Comparison of ENCODE assay signal across 22 cellular contexts in the genomic region with DNA sequence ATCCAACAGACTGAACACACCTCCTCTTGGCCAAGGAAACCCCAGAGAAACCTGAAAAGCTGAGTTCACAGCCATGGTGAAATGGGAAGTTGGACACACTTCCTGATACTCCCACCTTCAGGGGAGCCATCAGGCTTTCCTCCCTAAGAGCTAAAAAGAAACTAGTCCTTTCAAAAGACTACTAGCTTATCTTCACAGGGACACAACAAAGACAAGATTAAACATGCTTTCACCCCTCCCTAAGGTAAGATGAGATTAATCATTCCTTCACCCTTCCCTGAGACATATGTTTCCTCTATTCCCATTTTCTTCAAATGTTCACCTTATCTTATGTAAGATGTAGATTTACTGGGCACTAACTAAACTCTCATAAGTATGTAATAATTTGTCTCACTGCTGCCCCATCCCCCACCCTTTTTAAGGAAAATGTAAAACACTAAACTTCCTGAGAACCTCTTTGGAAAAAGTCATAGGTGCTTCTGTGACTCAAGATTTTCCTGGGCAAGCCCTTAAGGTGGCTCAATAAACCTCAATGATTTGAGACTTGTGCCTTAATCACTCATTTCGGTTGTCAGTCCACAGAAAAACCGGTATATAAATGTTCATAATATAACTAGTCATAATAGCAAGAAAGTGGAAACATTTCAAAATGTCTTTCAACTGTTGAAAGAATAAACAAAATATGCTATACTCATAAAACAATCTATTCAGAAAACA. TPM values are rescaled to one million over a fixed set of nuclear protein-coding genes. Genes with fewer than 3 reads are reported as not detected.
DNase-seq lines count a peak whose midpoint lies in the region; ATAC-seq, FAIRE-seq and TF ChIP-seq lines count a peak whose summit lies in the region.
"Had no signal": no experiment of that assay in that cellular context is flagged by ENCODE, and none has a peak within 500 bp of the region (broad histone marks: within the 10 kb centered on the region; RNA-seq: fewer than 3 reads in every experiment).

No MANE protein-coding gene starts in this region.

- H2BK15ac ChIP-seq in H1 (ENCODE audit: low read length) = no peak overlapping the region

- H4K20me1 ChIP-seq in OCI-LY3 (ENCODE audit: insufficient read depth, low read length) = no peaks in the 10 kb centered on the region
- H4K20me1 ChIP-seq in H1 (replicated peaks in 1 of 2; ENCODE audit: control insufficient read depth in 1 of 2, insufficient read depth in 2 of 2, low read length in 2 of 2) = no peaks in the 10 kb centered on the region

- no peak overlapping the region for H2BK20ac ChIP-seq in H1 (ENCODE audit: low read length)

- no peak overlapping the region for H3K23ac ChIP-seq in H1 (ENCODE audit: insufficient read length)

- H4K5ac ChIP-seq in H1 (ENCODE audit: insufficient read length, low read depth, low read length) = no peak overlapping the region

- no peak for TF ChIP-seq POLR2A in H1 (IDR thresholded peaks at IDR 0.05; ENCODE audit: control extremely low read depth in 1 of 2, low read depth in 2 of 2, low read length in 2 of 2)

- H3K4ac ChIP-seq in H1 (replicated peaks; ENCODE audit: insufficient read length, low read depth, low read length) = no peak overlapping the region

- H3K14ac ChIP-seq in H1 (ENCODE audit: insufficient read length) = no peak overlapping the region

- H3K4me1 ChIP-seq in OCI-LY3 (ENCODE audit: low read length) (peaks cover 12% of the 10 kb centered on the region), H1 (replicated peaks in 1 of 4; ENCODE audit: control insufficient read depth in 3 of 4, insufficient read depth in 4 of 4, low read length in 3 of 4) (peaks cover 0 to 20% (median 9%) of the 10 kb centered on the region in 4 experiments; a peak in 5 of 7 replicates)

- FAIRE-seq in H1 (lab: Jason Lieb, UNC) = no peak
- FAIRE-seq: HTR-8/SVneo, RCC 7860 had no signal

- TF ChIP-seq RAD21 in H1 (IDR thresholded peaks at IDR 0.05 in 1 of 2, conservative IDR thresholded peaks at IDR 0.05 in 1 of 2; ENCODE audit: low read depth in 2 of 2, low read length in 2 of 2) = no peak

- TF ChIP-seq CTCF in OCI-LY3 (IDR thresholded peaks at IDR 0.05; ENCODE audit: low read depth, low read length) = no peak
- TF ChIP-seq CTCF in H1 (IDR thresholded peaks at IDR 0.05; ENCODE audit: control extremely low read depth in 1 of 3, insufficient read depth in 1 of 3, low read depth in 1 of 3, low read length in 3 of 3) = no peak

- H3K27me3 ChIP-seq in OCI-LY3 (ENCODE audit: low read depth, low read length) (no peaks in the 10 kb centered on the region), H1 (replicated peaks in 1 of 4; ENCODE audit: control insufficient read depth in 3 of 4, extremely low read depth in 1 of 4, insufficient read depth in 3 of 4, low read length in 3 of 4) (no peaks in the 10 kb centered on the region)
- H3K27me3 ChIP-seq: MG63 had no signal

- H3K36me3 ChIP-seq in OCI-LY3 (replicated peaks; ENCODE audit: low read depth, low read length) (no peaks in the 10 kb centered on the region), H1 (ENCODE audit: control insufficient read depth in 2 of 4, insufficient read depth in 4 of 4, low read length in 3 of 4) (peaks cover 0 to under 1% (median 0%) of the 10 kb centered on the region in 4 experiments; a peak in 1 of 8 replicates)
- H3K36me3 ChIP-seq: HAP-1, MG63 had no signal

- no peak overlapping the region for H4K8ac ChIP-seq in H1 (ENCODE audit: extremely low read depth, insufficient read depth, low read length)

- DNase-seq in SKM-1 (lab: John Stamatoyannopoulos, UW; ENCODE audit: unreplicated experiment) = peak; percentile 0
- DNase-seq in SKM-1 treated with dmso at 0.1 percent for 144 hours (lab: John Stamatoyannopoulos, UW; ENCODE audit: unreplicated experiment) = no peak
- peak in 1 of 2 experiments; percentile 23 for DNase-seq in H1 (ENCODE audit: low read depth in 1 of 2, low spot score in 2 of 2)
- DNase-seq in activated gamma-delta T cell (lab: John Stamatoyannopoulos, UW) = no peak
- no peak for DNase-seq in activated CD4-positive, alpha-beta T cell treated with anti-CD3 and anti-CD28 coated beads, Interleukin-2, amount 50 U/mL, for 4 hours
- DNase-seq in iPS-NIHi11 (ENCODE audit: low spot score) = no peak
- DNase-seq: COR-L47; DMS153; EL; MG63; NCI-H1436 treated with DMSO at 0.1 percent for 48 hours; NCI-H2081; NCI-H524 treated with DMSO at 0.1 percent for 48 hours; NK-92 treated with Interleukin-12 subunit alpha and Interleukin-12 subunit beta, amount 100 ng/mL, for 24 hours; SIG-M5; SW 1271 had no signal

- H3K56ac ChIP-seq in H1 (replicated peaks; ENCODE audit: insufficient read length, low read depth, low read length) = no peak overlapping the region

- no peak overlapping the region for H2BK5ac ChIP-seq in H1 (ENCODE audit: low read depth, low read length)

- POLR2A ChIA-PET in H1 (lab: Charles Lee; ENCODE audit: partially characterized antibody) = no interaction called here

- H3K9me3 ChIP-seq in OCI-LY3 (ENCODE audit: insufficient read depth, low read length) (no peaks in the 10 kb centered on the region), H1 (ENCODE audit: insufficient read depth in 2 of 2, low read depth in 1 of 2, low read length in 1 of 2) (peaks cover 12 to 18% of the 10 kb centered on the region in 2 experiments; a peak in 3 of 4 replicates)

- CTCF ChIA-PET in H1 (lab: Charles Lee; ENCODE audit: partially characterized antibody) = interaction anchor here (1.0 to 2.8 kb wide), 2 partner anchors 30 to 49 kb away, joined by 3 to 16 read pairs; no protein-coding TSS in a partner anchor

- no peak overlapping the region for H2AK5ac ChIP-seq in H1 (ENCODE audit: low read depth, low read length)

- H2BK12ac ChIP-seq in H1 (ENCODE audit: low read depth, low read length) = no peak overlapping the region

- no peak for TF ChIP-seq EP300 in H1 (IDR thresholded peaks at IDR 0.05; ENCODE audit: borderline replicate concordance in 1 of 2, low read depth in 2 of 2, low read length in 2 of 2)

- WGBS in H1 (ENCODE audit: extremely low coverage in 1 of 2, insufficient coverage in 1 of 2, insufficient read length in 1 of 2, insufficient replicate concordance in 2 of 2, low coverage in 1 of 2, low lambda C conversion rate in 2 of 2, missing lambda C conversion rate in 1 of 2), 2 experiments = 81% methylated on average over 2 of the region's 2 CpGs; no CpG with 5 or more reads in 1 of the 2 experiments

- no peak overlapping the region; the same call in 1 of the 2 replicates for H3K4me3 ChIP-seq in OCI-LY3 (ENCODE audit: low read length)
- H3K4me3 ChIP-seq in H1 (ENCODE audit: extremely low read depth in 1 of 4, insufficient read depth in 2 of 4, low read depth in 3 of 4, low read length in 4 of 4) = no peak overlapping the region
- H3K4me3 ChIP-seq: HAP-1, MG63 had no signal

- H3K27ac ChIP-seq in OCI-LY3 (ENCODE audit: low read length) = no peak overlapping the region
- no peak overlapping the region for H3K27ac ChIP-seq in H1 (ENCODE audit: low read depth, low read length)
- H3K27ac ChIP-seq: C4-2B had no signal

- no peaks in the 10 kb centered on the region for H3K79me1 ChIP-seq in H1 (ENCODE audit: low read depth, low read length)

- peak overlapping the region; percentile 61 for H4K91ac ChIP-seq in H1 (replicated peaks; ENCODE audit: insufficient read length, low read length)

- H2BK120ac ChIP-seq in H1 (replicated peaks; ENCODE audit: low read depth, low read length) = peak overlapping the region; percentile 25

- ATAC-seq in GM19452 (IDR thresholded peaks at IDR 0.05; ENCODE audit: unreplicated experiment) = no peak

- H3K79me2 ChIP-seq in OCI-LY3 (ENCODE audit: low read length) (no peaks in the 10 kb centered on the region), H1 (ENCODE audit: control insufficient read depth in 1 of 2, insufficient read depth in 2 of 2, low read length in 2 of 2) (peaks cover 0 to 65% of the 10 kb centered on the region in 2 experiments; a peak in 2 of 4 replicates)

- 0 out of 2 replicates have a peak overlapping the region, but pooled peaks have one; percentile 43 for H3K4me2 ChIP-seq in OCI-LY3 (ENCODE audit: low read length)
- H3K4me2 ChIP-seq in H1 (ENCODE audit: insufficient read depth in 1 of 2, low read depth in 2 of 2, low read length in 2 of 2) = no peak overlapping the region

- peaks cover 2% of the 10 kb centered on the region; the same call in 1 of the 2 replicates for H3K23me2 ChIP-seq in H1 (ENCODE audit: low read depth, low read length)

- H3K9ac ChIP-seq in OCI-LY3 (ENCODE audit: low read length) (no peak overlapping the region), H1 (replicated peaks in 1 of 4; ENCODE audit: extremely low read depth in 1 of 4, low read depth in 3 of 4, low read length in 3 of 4) (no peak overlapping the region; a peak in 1 of 7 replicates)

- no peak overlapping the region for H3K18ac ChIP-seq in H1 (ENCODE audit: extremely low read depth, low read length)

- 0 out of 2 replicates have a peak overlapping the region, but pooled peaks have one; percentile 30 for H2AFZ ChIP-seq in OCI-LY3 (ENCODE audit: low read depth, low read length)
- H2AFZ ChIP-seq in H1 (ENCODE audit: low read length) = no peak overlapping the region

RNA-seq across cellular contexts. Expression of gene HTR7, which starts 40.5 kb away (rescaled TPM):
- 24.6 and 26.9 TPM in 2 replicates for total RNA-seq in H1 (2021; fragmentation: NEBNext Ultra II Directional; extraction: Animal tissue kit (Norgen Biotek cat#: 25700))
- 11.5 and 22.9 TPM in 2 replicates for polyA plus RNA-seq in H1 (2011; rRNA removed)
- 12.3 TPM for polyA plus RNA-seq in H1 (2011; cell fraction: cytosol; rRNA removed)
- polyA plus RNA-seq in H1 (2011; cell fraction: nucleus; rRNA removed) = 13.9 TPM
- polyA plus RNA-seq in H1 (2012, experiment 1 of 2) = 22.1 to 28.6 TPM (median 25.0 TPM) in 4 replicates
- 4.5 TPM for polyA plus RNA-seq in H1 (2012, experiment 2 of 2)
- 4.6 TPM for polyA plus RNA-seq in H1 (2013, experiment 1 of 2)
- 4.4 TPM for polyA plus RNA-seq in H1 (2013, experiment 2 of 2)
- polyA minus RNA-seq in H1 (2011; rRNA and poly(A)+ RNA removed) = 26.2 and 55.7 TPM in 2 replicates
- 11.0 TPM for polyA minus RNA-seq in H1 (2011; cell fraction: cytosol; rRNA and poly(A)+ RNA removed)
- polyA minus RNA-seq in H1 (2011; cell fraction: nucleus; rRNA and poly(A)+ RNA removed) = 56.1 TPM

RNA-seq across cellular contexts. Expression of gene RPP30, which starts 54.4 kb away (rescaled TPM):
- 76.7 and 79.7 TPM in 2 replicates for total RNA-seq in H1 (2021; fragmentation: NEBNext Ultra II Directional; extraction: Animal tissue kit (Norgen Biotek cat#: 25700))
- 20.9 and 38.9 TPM in 2 replicates for polyA plus RNA-seq in H1 (2011; rRNA removed)
- 34.4 TPM for polyA plus RNA-seq in H1 (2011; cell fraction: cytosol; rRNA removed)
- polyA plus RNA-seq in H1 (2011; cell fraction: nucleus; rRNA removed) = 15.8 TPM
- 61.9 to 112 TPM (median 66.5 TPM) in 4 replicates for polyA plus RNA-seq in H1 (2012, experiment 1 of 2)
- 75.7 TPM for polyA plus RNA-seq in H1 (2012, experiment 2 of 2)
- polyA plus RNA-seq in H1 (2013, experiment 1 of 2) = 66.8 TPM
- polyA plus RNA-seq in H1 (2013, experiment 2 of 2) = 67.9 TPM
- polyA minus RNA-seq in H1 (2011; rRNA and poly(A)+ RNA removed) = 47.4 and 51.0 TPM in 2 replicates
- 28.5 TPM for polyA minus RNA-seq in H1 (2011; cell fraction: cytosol; rRNA and poly(A)+ RNA removed)
- 47.9 TPM for polyA minus RNA-seq in H1 (2011; cell fraction: nucleus; rRNA and poly(A)+ RNA removed)
